In the genomic region with DNA sequence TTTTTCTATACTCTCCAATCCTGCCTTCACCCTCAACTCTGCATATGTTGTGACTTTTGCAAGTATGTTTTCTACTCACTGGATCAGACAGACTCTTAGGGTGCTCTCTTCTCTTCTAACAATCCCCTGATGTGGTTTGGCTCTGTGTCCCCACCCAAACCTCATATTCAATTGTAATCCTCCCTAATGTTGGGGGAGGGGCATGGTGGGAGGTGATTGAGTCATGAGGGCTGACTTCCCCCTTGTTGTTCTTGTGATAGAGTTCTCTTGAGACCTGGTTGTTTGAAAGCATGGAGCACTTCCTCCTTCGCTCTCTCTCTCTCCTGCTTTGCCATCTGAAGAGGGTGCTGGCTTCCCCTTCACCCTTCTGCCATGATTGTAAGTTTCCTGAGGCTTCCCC, we compare ENCODE assay signal across 1 cellular context.
TF ChIP-seq lines count a peak whose summit lies in the region.

No MANE protein-coding gene starts in this region.

TF ChIP-seq in H1, 55 proteins besides CTCF, POLR2A, EP300 and RAD21 (continued from another document):
- TF ChIP-seq, protein P1, sequence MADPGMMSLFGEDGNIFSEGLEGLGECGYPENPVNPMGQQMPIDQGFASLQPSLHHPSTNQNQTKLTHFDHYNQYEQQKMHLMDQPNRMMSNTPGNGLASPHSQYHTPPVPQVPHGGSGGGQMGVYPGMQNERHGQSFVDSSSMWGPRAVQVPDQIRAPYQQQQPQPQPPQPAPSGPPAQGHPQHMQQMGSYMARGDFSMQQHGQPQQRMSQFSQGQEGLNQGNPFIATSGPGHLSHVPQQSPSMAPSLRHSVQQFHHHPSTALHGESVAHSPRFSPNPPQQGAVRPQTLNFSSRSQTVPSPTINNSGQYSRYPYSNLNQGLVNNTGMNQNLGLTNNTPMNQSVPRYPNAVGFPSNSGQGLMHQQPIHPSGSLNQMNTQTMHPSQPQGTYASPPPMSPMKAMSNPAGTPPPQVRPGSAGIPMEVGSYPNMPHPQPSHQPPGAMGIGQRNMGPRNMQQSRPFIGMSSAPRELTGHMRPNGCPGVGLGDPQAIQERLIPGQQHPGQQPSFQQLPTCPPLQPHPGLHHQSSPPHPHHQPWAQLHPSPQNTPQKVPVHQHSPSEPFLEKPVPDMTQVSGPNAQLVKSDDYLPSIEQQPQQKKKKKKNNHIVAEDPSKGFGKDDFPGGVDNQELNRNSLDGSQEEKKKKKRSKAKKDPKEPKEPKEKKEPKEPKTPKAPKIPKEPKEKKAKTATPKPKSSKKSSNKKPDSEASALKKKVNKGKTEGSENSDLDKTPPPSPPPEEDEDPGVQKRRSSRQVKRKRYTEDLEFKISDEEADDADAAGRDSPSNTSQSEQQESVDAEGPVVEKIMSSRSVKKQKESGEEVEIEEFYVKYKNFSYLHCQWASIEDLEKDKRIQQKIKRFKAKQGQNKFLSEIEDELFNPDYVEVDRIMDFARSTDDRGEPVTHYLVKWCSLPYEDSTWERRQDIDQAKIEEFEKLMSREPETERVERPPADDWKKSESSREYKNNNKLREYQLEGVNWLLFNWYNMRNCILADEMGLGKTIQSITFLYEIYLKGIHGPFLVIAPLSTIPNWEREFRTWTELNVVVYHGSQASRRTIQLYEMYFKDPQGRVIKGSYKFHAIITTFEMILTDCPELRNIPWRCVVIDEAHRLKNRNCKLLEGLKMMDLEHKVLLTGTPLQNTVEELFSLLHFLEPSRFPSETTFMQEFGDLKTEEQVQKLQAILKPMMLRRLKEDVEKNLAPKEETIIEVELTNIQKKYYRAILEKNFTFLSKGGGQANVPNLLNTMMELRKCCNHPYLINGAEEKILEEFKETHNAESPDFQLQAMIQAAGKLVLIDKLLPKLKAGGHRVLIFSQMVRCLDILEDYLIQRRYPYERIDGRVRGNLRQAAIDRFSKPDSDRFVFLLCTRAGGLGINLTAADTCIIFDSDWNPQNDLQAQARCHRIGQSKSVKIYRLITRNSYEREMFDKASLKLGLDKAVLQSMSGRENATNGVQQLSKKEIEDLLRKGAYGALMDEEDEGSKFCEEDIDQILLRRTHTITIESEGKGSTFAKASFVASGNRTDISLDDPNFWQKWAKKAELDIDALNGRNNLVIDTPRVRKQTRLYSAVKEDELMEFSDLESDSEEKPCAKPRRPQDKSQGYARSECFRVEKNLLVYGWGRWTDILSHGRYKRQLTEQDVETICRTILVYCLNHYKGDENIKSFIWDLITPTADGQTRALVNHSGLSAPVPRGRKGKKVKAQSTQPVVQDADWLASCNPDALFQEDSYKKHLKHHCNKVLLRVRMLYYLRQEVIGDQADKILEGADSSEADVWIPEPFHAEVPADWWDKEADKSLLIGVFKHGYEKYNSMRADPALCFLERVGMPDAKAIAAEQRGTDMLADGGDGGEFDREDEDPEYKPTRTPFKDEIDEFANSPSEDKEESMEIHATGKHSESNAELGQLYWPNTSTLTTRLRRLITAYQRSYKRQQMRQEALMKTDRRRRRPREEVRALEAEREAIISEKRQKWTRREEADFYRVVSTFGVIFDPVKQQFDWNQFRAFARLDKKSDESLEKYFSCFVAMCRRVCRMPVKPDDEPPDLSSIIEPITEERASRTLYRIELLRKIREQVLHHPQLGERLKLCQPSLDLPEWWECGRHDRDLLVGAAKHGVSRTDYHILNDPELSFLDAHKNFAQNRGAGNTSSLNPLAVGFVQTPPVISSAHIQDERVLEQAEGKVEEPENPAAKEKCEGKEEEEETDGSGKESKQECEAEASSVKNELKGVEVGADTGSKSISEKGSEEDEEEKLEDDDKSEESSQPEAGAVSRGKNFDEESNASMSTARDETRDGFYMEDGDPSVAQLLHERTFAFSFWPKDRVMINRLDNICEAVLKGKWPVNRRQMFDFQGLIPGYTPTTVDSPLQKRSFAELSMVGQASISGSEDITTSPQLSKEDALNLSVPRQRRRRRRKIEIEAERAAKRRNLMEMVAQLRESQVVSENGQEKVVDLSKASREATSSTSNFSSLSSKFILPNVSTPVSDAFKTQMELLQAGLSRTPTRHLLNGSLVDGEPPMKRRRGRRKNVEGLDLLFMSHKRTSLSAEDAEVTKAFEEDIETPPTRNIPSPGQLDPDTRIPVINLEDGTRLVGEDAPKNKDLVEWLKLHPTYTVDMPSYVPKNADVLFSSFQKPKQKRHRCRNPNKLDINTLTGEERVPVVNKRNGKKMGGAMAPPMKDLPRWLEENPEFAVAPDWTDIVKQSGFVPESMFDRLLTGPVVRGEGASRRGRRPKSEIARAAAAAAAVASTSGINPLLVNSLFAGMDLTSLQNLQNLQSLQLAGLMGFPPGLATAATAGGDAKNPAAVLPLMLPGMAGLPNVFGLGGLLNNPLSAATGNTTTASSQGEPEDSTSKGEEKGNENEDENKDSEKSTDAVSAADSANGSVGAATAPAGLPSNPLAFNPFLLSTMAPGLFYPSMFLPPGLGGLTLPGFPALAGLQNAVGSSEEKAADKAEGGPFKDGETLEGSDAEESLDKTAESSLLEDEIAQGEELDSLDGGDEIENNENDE (IDR thresholded peaks at IDR 0.05; ENCODE audit: insufficient replicate concordance, low read length) = no peak
TF ChIP-seq in H1: peak in this region for 0.
